In the genomic region with DNA sequence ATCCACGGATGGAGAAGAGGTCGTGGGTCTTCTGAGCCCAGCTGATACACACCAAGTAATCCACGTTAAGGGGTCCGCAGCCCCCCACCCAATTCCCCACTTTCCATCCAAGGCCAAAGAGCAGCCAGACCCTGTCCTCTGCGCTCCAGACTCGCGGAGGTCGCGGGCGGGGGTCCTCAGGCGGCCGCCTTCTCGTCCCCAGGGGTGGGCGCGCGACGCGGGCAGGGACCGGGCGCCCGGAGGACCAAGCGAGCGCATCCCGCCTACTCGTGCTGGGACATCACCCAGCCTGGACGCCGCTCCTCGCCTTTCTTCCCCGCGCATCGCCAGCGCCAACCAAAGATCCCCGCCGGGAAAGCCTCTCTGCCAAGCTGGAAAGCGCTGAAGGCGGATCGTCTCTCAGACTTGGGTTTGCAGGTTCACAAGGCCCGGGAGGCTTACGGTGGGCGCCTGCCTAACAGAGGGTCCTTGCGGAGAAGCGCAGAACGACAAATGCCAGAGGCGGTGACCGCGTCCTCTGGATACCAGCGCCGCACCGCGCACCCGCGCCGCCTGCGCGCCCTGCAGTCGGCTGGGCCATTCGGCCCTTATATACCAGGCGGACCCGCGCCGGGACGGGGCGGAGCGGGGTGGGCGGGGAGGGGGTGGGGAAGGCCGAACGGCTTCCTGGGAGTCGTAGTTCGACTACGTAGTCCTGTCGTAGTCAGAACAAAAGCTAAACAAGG, we compare ENCODE assay signal across 8 cellular contexts.
DNase-seq lines count a peak whose midpoint lies in the region; ATAC-seq and TF ChIP-seq lines count a peak whose summit lies in the region.

No MANE protein-coding gene starts in this region.

- H3K27ac ChIP-seq in epithelial cell of prostate: peak overlapping the region; percentile 88

- TF ChIP-seq CTCF in GM13977 (IDR thresholded peaks at IDR 0.05; ENCODE audit: extremely low read depth, insufficient read depth, missing control alignments): no peak

- DNase-seq in GM13977 (ENCODE audit: low spot score): peak; percentile 86
- peak; percentile 13 to 87 for DNase-seq in NCI-H446 (lab: John Stamatoyannopoulos, UW)
- DNase-seq in activated CD8-positive, alpha-beta memory T cell treated with anti-CD3 and anti-CD28 coated beads, Interleukin-2, amount 50 U/mL, for 24 hours (ENCODE audit: extremely low read depth): peak; percentile 2
- DNase-seq in epithelial cell of prostate (ENCODE audit: low read depth, low spot score): no peak
- DNase-seq in middle frontal gyrus (ENCODE audit: extremely low spot score, low spot score): peak; percentile 57
- peak; percentile 20 to 40 for DNase-seq in stimulated activated CD8-positive, alpha-beta memory T cell treated with anti-CD3 and anti-CD28 coated beads, Interleukin-2, amount 100 ng/mL, for 48 hours (ENCODE audit: low read depth in 2 of 2)
- no peak for DNase-seq in cortex of kidney (lab: John Stamatoyannopoulos, UW)

- peak; percentile 61 for ATAC-seq in HG02852 (IDR thresholded peaks at IDR 0.05; ENCODE audit: unreplicated experiment)

- in situ Hi-C loops in GM13977 (cut with MboI; ENCODE audit: low pct_unique_long_range_greater_than_20kb, low sequenced_read_pairs, unreplicated experiment): no loop called here

Comparison
In these comparisons a context has a peak if more than half of its experiments do, and no peak if none do; other contexts are left out.
1. DNase-seq: peak in GM13977 (single experiment), NCI-H446 (2 of 2), activated CD8-positive, alpha-beta memory T cell treated with anti-CD3 and anti-CD28 coated beads, Interleukin-2, amount 50 U/mL, for 24 hours (single experiment), middle frontal gyrus (single experiment) and stimulated activated CD8-positive, alpha-beta memory T cell treated with anti-CD3 and anti-CD28 coated beads, Interleukin-2, amount 100 ng/mL, for 48 hours (2 of 2); none in epithelial cell of prostate (single experiment) and cortex of kidney (single experiment).